In the genomic region with DNA sequence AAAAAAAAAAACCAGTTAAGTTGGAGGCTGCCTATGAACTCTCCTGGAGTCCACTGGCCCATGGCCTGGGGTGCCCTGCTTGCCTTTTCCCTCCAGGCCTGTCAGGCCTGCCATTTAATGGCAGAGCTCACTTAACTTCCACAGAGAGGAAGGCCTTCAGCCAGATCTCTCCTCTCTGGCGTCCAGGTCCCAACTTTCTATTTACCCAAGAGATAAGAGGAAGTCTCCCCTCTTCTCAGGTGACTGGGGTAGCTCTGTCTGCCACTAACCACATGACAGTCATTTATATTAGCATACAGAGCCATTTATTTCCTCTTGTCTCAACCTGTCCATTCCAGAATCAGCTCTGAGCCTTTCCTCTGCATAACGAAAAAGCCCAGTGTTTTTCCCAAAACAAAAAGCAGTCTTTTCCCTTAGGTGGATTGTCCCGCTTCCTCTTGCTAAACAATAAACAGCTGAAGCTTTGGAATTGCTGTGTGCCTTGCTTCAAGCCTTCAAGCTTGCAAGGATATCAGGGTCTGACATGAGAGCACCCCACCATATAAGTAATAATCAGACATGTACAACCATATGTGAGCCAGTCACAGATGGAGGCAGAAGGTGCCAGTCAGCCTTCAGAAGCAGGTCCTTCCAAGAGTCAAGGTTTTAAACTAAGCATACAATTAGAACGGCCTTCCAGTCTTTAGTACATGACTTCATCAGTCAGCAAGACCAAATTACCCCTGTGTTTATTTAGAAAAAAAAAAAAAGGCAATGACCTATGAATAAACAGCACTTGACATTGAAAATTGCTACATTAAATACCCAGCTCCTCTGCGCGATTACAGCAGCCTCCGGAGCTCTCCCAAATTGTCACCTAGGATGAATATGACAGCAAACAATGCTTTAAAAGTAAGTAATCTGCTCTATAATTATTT, we compare ENCODE assay signal across 12 cellular contexts. TPM values are rescaled to one million over a fixed set of nuclear protein-coding genes. Genes with fewer than 3 reads are reported as not detected.
DNase-seq lines count a peak whose midpoint lies in the region; ATAC-seq lines count a peak whose summit lies in the region.
"Had no signal": no experiment of that assay in that cellular context is flagged by ENCODE, and none has a peak within 500 bp of the region (broad histone marks: within the 10 kb centered on the region; RNA-seq: fewer than 3 reads in every experiment).

No MANE protein-coding gene starts in this region.

- H3K4ac ChIP-seq in mesenchymal stem cell (ENCODE audit: low read depth in 1 of 2, low read length in 2 of 2) = peak overlapping the region; percentile 27 to 73

- H2AK5ac ChIP-seq in mesenchymal stem cell (ENCODE audit: low read length, severe bottlenecking) = peak overlapping the region; percentile 100

- H3K18ac ChIP-seq in mesenchymal stem cell (ENCODE audit: low read depth in 1 of 2, low read length in 2 of 2) = peak overlapping the region; percentile 91 to 99

- peak overlapping the region; percentile 98 for H4K8ac ChIP-seq in mesenchymal stem cell (ENCODE audit: low read length)

- H3K36me3 Mint-ChIP-seq in CD4-positive, alpha-beta memory T cell = no peaks in the 10 kb centered on the region
- no peaks in the 10 kb centered on the region for H3K36me3 Mint-ChIP-seq in immature natural killer cell
- H3K36me3 Mint-ChIP-seq in activated T-cell treated with anti-CD3 and anti-CD28 coated beads, Interleukin-2, amount 50 U/mL, for 4 hours (ENCODE audit: insufficient read depth) = no peaks in the 10 kb centered on the region

- H2BK120ac ChIP-seq in mesenchymal stem cell (ENCODE audit: low read depth, low read length) = peak overlapping the region; percentile 96

- H3K4me1 ChIP-seq in SJCRH30 (peaks cover 55% of the 10 kb centered on the region), mesenchymal stem cell (ENCODE audit: control insufficient read depth, insufficient read depth, low read depth, low read length) (peaks cover 23% of the 10 kb centered on the region)
- H3K4me1 ChIP-seq in CD4-positive, alpha-beta memory T cell (ENCODE audit: insufficient read depth, low read length) = no peaks in the 10 kb centered on the region

- H3K4me2 ChIP-seq in mesenchymal stem cell (ENCODE audit: low read length, poor library complexity, severe bottlenecking) = no peak overlapping the region
- H3K4me2 ChIP-seq: BLaER1 had no signal

- peaks cover under 1 to 3% of the 10 kb centered on the region in 2 donors for H3K27me3 Mint-ChIP-seq in CD4-positive, alpha-beta memory T cell
- H3K27me3 Mint-ChIP-seq in immature natural killer cell (ENCODE audit: low read depth in 3 of 3) = peaks cover 0 to 1% (median 1%) of the 10 kb centered on the region in 3 donors
- H3K27me3 Mint-ChIP-seq in activated T-cell treated with anti-CD3 and anti-CD28 coated beads, Interleukin-2, amount 50 U/mL, for 4 hours (ENCODE audit: low read depth) = peaks cover 3% of the 10 kb centered on the region
- H3K27me3 Mint-ChIP-seq: stimulated activated naive CD8-positive, alpha-beta T cell treated with anti-CD3 and anti-CD28 coated beads, Interleukin-15, amount 100 ng/mL, for 72 hours had no signal

- H3K27ac ChIP-seq in SJCRH30 (peak overlapping the region; percentile 72), mesenchymal stem cell (ENCODE audit: low read length, poor library complexity, severe bottlenecking) (peak overlapping the region; percentile 88)
- no peak overlapping the region for H3K27ac ChIP-seq in CD4-positive, alpha-beta memory T cell (ENCODE audit: low read depth, low read length)
- H3K27ac ChIP-seq: BLaER1 had no signal

- H2BK5ac ChIP-seq in mesenchymal stem cell (ENCODE audit: low read depth, low read length, poor library complexity, severe bottlenecking) = peak overlapping the region; percentile 93

- intact Hi-C loops in CD4-positive, alpha-beta memory T cell (cut with micrococcal nuclease) = no loop called here

- H2AFZ ChIP-seq in mesenchymal stem cell (ENCODE audit: low read depth, low read length) = no peak overlapping the region

- H3K9me3 ChIP-seq in SJCRH30 (replicated peaks) (no peaks in the 10 kb centered on the region), mesenchymal stem cell (ENCODE audit: control insufficient read depth, low read length) (no peaks in the 10 kb centered on the region)
- H3K9me3 ChIP-seq in CD4-positive, alpha-beta memory T cell (ENCODE audit: control insufficient read depth in 1 of 2, low read length in 2 of 2) = no peaks in the 10 kb centered on the region
- H3K9me3 ChIP-seq: BLaER1 had no signal

- no peak overlapping the region for H3K4me3 ChIP-seq in SJCRH30
- H3K4me3 ChIP-seq in mesenchymal stem cell (ENCODE audit: insufficient read depth in 1 of 2, low read depth in 1 of 2, low read length in 2 of 2) = no peak overlapping the region
- H3K4me3 ChIP-seq in CD4-positive, alpha-beta memory T cell (ENCODE audit: low read length in 2 of 2) = no peak overlapping the region
- H3K4me3 ChIP-seq: BLaER1 had no signal

- H2BK12ac ChIP-seq in mesenchymal stem cell (ENCODE audit: low read length in 2 of 2) = peak overlapping the region; percentile 69 to 94

- H3K9ac ChIP-seq in mesenchymal stem cell (ENCODE audit: low read length) = no peak overlapping the region
- H3K9ac ChIP-seq: BLaER1 had no signal

- WGBS in mesenchymal stem cell = 16% methylated on average over 3 of the region's 7 CpGs

- DNase-seq in COLO668 (lab: John Stamatoyannopoulos, UW; ENCODE audit: unreplicated experiment) = peak; percentile 44
- peak; percentile 76 to 98 (median 81) for DNase-seq in NCI-H1417 (lab: John Stamatoyannopoulos, UW)
- no peak for DNase-seq in SJCRH30
- DNase-seq in mesenchymal stem cell = peak; percentile 83
- no peak for DNase-seq in CD4-positive, alpha-beta memory T cell
- no peak for DNase-seq in immature natural killer cell
- no peak for DNase-seq in activated T-cell treated with anti-CD3 and anti-CD28 coated beads, Interleukin-2, amount 50 U/mL, for 4 hours
- DNase-seq: activated T-cell treated with anti-CD3 and anti-CD28 coated beads for 4 hours; H9; stimulated activated naive CD8-positive, alpha-beta T cell treated with anti-CD3 and anti-CD28 coated beads, Interleukin-15, amount 100 ng/mL, for 72 hours had no signal

- peaks cover 1% of the 10 kb centered on the region for H3K79me1 ChIP-seq in mesenchymal stem cell (replicated peaks; ENCODE audit: low read length, poor library complexity, severe bottlenecking)

- ATAC-seq in GM21825 (IDR thresholded peaks at IDR 0.05; ENCODE audit: unreplicated experiment) = no peak
- ATAC-seq in activated T-cell treated with anti-CD3 and anti-CD28 coated beads, Interleukin-2, amount 50 U/mL, for 4 hours = no peak
- ATAC-seq: stimulated activated naive CD8-positive, alpha-beta T cell treated with anti-CD3 and anti-CD28 coated beads, Interleukin-15, amount 100 ng/mL, for 72 hours had no signal

- H3K4me1 Mint-ChIP-seq in CD4-positive, alpha-beta memory T cell = no peaks in the 10 kb centered on the region
- H3K4me1 Mint-ChIP-seq in immature natural killer cell = no peaks in the 10 kb centered on the region
- no peaks in the 10 kb centered on the region for H3K4me1 Mint-ChIP-seq in activated T-cell treated with anti-CD3 and anti-CD28 coated beads, Interleukin-2, amount 50 U/mL, for 4 hours (ENCODE audit: low read depth)
- H3K4me1 Mint-ChIP-seq: stimulated activated naive CD8-positive, alpha-beta T cell treated with anti-CD3 and anti-CD28 coated beads, Interleukin-15, amount 100 ng/mL, for 72 hours had no signal

- H3K14ac ChIP-seq in mesenchymal stem cell (ENCODE audit: low read length in 2 of 2) = no peak overlapping the region

- CTCF ChIA-PET in CD4-positive, alpha-beta memory T cell (lab: Charles Lee; ENCODE audit: partially characterized antibody) = no interaction called here

- no peaks in the 10 kb centered on the region for H3K36me3 ChIP-seq in SJCRH30
- no peaks in the 10 kb centered on the region for H3K36me3 ChIP-seq in mesenchymal stem cell (ENCODE audit: control insufficient read depth in 1 of 2, insufficient read depth in 2 of 2, low read depth in 1 of 2, low read length in 2 of 2)
- H3K36me3 ChIP-seq in CD4-positive, alpha-beta memory T cell (ENCODE audit: insufficient read depth, low read length) = no peaks in the 10 kb centered on the region
- H3K36me3 ChIP-seq: BLaER1 had no signal

- no peak overlapping the region for H3K4me3 Mint-ChIP-seq in CD4-positive, alpha-beta memory T cell
- H3K4me3 Mint-ChIP-seq in immature natural killer cell = no peak overlapping the region
- no peak overlapping the region for H3K4me3 Mint-ChIP-seq in activated T-cell treated with anti-CD3 and anti-CD28 coated beads, Interleukin-2, amount 50 U/mL, for 4 hours
- H3K4me3 Mint-ChIP-seq: H9; stimulated activated naive CD8-positive, alpha-beta T cell treated with anti-CD3 and anti-CD28 coated beads, Interleukin-15, amount 100 ng/mL, for 72 hours had no signal

- H3K27ac Mint-ChIP-seq in CD4-positive, alpha-beta memory T cell = no peak overlapping the region
- H3K27ac Mint-ChIP-seq in immature natural killer cell = no peak overlapping the region
- H3K27ac Mint-ChIP-seq: stimulated activated naive CD8-positive, alpha-beta T cell treated with anti-CD3 and anti-CD28 coated beads, Interleukin-15, amount 100 ng/mL, for 72 hours had no signal

- peak overlapping the region; percentile 92 for H2BK15ac ChIP-seq in mesenchymal stem cell (ENCODE audit: low read depth, poor library complexity, severe bottlenecking)

- H3K23ac ChIP-seq in mesenchymal stem cell (ENCODE audit: low read length in 2 of 2) = no peak overlapping the region

- POLR2A ChIA-PET in CD4-positive, alpha-beta memory T cell (lab: Charles Lee; ENCODE audit: partially characterized antibody) = no interaction called here

- H3K9me3 Mint-ChIP-seq in CD4-positive, alpha-beta memory T cell = no peaks in the 10 kb centered on the region
- H3K9me3 Mint-ChIP-seq in immature natural killer cell = no peaks in the 10 kb centered on the region
- no peaks in the 10 kb centered on the region for H3K9me3 Mint-ChIP-seq in activated T-cell treated with anti-CD3 and anti-CD28 coated beads, Interleukin-2, amount 50 U/mL, for 4 hours
- H3K9me3 Mint-ChIP-seq: H9; stimulated activated naive CD8-positive, alpha-beta T cell treated with anti-CD3 and anti-CD28 coated beads, Interleukin-15, amount 100 ng/mL, for 72 hours had no signal

- H3K27me3 ChIP-seq in SJCRH30 (no peaks in the 10 kb centered on the region), mesenchymal stem cell (ENCODE audit: control insufficient read depth in 1 of 2, insufficient read depth in 1 of 2, low read length in 2 of 2) (no peaks in the 10 kb centered on the region)
- H3K27me3 ChIP-seq in CD4-positive, alpha-beta memory T cell (ENCODE audit: insufficient read depth, low read length) = no peaks in the 10 kb centered on the region
- H3K27me3 ChIP-seq: BLaER1 had no signal

- peak overlapping the region; percentile 93 for H4K91ac ChIP-seq in mesenchymal stem cell (ENCODE audit: low read length)

RNA-seq across cellular contexts. Expression of a gene that starts 50.1 kb away (rescaled TPM):
- 629 and 678 TPM in 2 replicates for total RNA-seq in SJCRH30 (2014; rRNA removed; shearing (Covaris generic))
- 708 TPM for polyA plus RNA-seq in mesenchymal stem cell (2013, experiment 1 of 2)
- polyA plus RNA-seq in mesenchymal stem cell (2013, experiment 2 of 2) = 761 TPM
- total RNA-seq in CD4-positive, alpha-beta memory T cell = 100 to 1,000 TPM; 276 to 293 TPM
- polyA plus RNA-seq in CD4-positive, alpha-beta memory T cell = 1,000 to 10,000 TPM in 1 of 2 donors, 100 to 1,000 TPM in 1; 804 to 1,411 TPM
- polyA plus RNA-seq in immature natural killer cell = 1,000 to 10,000 TPM in 2 of 3 donors, 100 to 1,000 TPM in 1; 686 to 1,567 (median 1,022) TPM
- total RNA-seq in activated T-cell treated with anti-CD3 and anti-CD28 coated beads, Interleukin-2, amount 50 U/mL, for 4 hours = 100 to 1,000 TPM; 403 to 441 (median 424) TPM

Comparison
In these comparisons a context has a peak if more than half of its experiments do, and no peak if none do; other contexts are left out.
1. DNase-seq: peak in COLO668 (single experiment), NCI-H1417 (3 of 3) and mesenchymal stem cell (single experiment); none in SJCRH30 (0 of 2), CD4-positive, alpha-beta memory T cell (0 of 5), immature natural killer cell (0 of 3) and activated T-cell treated with anti-CD3 and anti-CD28 coated beads, Interleukin-2, amount 50 U/mL, for 4 hours (single experiment).